Comparison of ENCODE assay signal across 18 cellular contexts in the genomic region with DNA sequence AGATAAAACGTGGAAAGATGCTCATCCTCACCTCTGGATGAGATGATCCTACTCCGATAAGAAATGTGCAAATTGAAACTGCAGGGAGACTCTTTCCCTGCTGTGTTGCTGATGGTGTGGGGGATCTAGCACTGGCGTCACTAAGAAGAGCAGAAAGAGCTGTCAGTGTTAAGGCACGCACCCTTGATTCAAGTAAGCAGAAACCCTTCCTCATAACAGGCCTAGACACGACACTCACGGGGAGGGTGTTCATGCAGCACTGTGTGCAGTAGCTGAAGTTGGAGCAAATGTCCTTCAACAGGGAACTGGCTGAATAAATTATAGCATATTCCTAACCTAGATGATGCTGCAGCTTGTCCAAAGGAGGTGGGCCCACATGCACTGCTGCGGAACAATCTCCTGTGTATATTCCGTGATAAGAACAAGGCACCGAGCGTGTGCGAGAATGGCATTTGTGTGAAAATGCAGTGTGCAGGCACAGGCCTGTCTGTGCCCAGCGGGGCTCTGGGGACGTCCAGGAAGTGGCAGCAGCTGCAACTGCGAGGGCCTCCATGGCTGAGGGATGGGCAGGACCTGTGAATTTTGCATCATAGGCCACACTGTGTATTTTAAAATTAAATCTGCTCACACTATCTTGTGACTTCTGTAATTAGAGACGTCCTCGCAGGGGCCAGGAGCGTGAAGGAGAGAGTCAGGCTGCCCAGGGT.
DNase-seq lines count a peak whose midpoint lies in the region; ATAC-seq and TF ChIP-seq lines count a peak whose summit lies in the region.
"Had no signal": no experiment of that assay in that cellular context is flagged by ENCODE, and none has a peak within 500 bp of the region (broad histone marks: within the 10 kb centered on the region; RNA-seq: fewer than 3 reads in every experiment).

No MANE protein-coding gene starts in this region.

- ATAC-seq in DND-41 (ENCODE audit: insufficient read depth, low read depth) (peak; percentile 45; the same call in 2 of the 3 replicates), sciatic nerve (no peak), GM19324 (IDR thresholded peaks at IDR 0.05; ENCODE audit: low FRiP score, unreplicated experiment) (no peak)
- ATAC-seq: natural killer cell treated with Interleukin-12 subunit alpha and Interleukin-12 subunit beta and Interleukin-15 and Interleukin-18, amount 100 ng/mL, for 72 hours; psoas muscle had no signal

- H3K4me3 ChIP-seq in DND-41 (ENCODE audit: low read depth in 1 of 2, low read length in 2 of 2) (no peak overlapping the region), esophagus (ENCODE audit: low read depth in 1 of 2, low read length in 2 of 2) (no peak overlapping the region)
- H3K4me3 ChIP-seq: psoas muscle had no signal

- H3K36me3 ChIP-seq in DND-41 (ENCODE audit: insufficient read depth, low read length) = peaks cover 8% of the 10 kb centered on the region; the same call in 1 of the 2 replicates
- peaks cover 9 to 43% of the 10 kb centered on the region in 2 donors for H3K36me3 ChIP-seq in esophagus (ENCODE audit: control insufficient read depth in 2 of 2, insufficient read depth in 2 of 2, low read length in 1 of 2)

- no peaks in the 10 kb centered on the region for H3K27me3 ChIP-seq in DND-41 (ENCODE audit: insufficient read depth, low read length, poor library complexity)
- H3K27me3 ChIP-seq in esophagus (ENCODE audit: control insufficient read depth in 1 of 2, insufficient read depth in 2 of 2, low read length in 2 of 2) = no peaks in the 10 kb centered on the region

- H3K9me3 ChIP-seq in DND-41 (ENCODE audit: insufficient read depth, low read length, severe bottlenecking) = no peaks in the 10 kb centered on the region
- H3K9me3 ChIP-seq in esophagus (ENCODE audit: control insufficient read depth in 2 of 2, insufficient read depth in 1 of 2, low read depth in 1 of 2, low read length in 1 of 2) = no peaks in the 10 kb centered on the region
- H3K9me3 ChIP-seq: psoas muscle had no signal

- H3K27ac ChIP-seq in DND-41 (ENCODE audit: low read length) (no peak overlapping the region), esophagus (ENCODE audit: low read depth in 2 of 2, low read length in 1 of 2) (peak overlapping the region; percentile 22 to 45)
- H3K27ac ChIP-seq: psoas muscle had no signal

- H3K4me1 ChIP-seq in DND-41 (ENCODE audit: insufficient read depth, low read length) (no peaks in the 10 kb centered on the region), esophagus (ENCODE audit: control insufficient read depth in 2 of 2, insufficient read depth in 2 of 2, low read length in 1 of 2) (peaks cover 2 to 13% of the 10 kb centered on the region in 2 donors)
- H3K4me1 ChIP-seq: psoas muscle had no signal

- TF ChIP-seq CTCF in DND-41 (IDR thresholded peaks at IDR 0.05; ENCODE audit: borderline replicate concordance, extremely low read depth, low read length, poor library complexity, severe bottlenecking) (no peak), GM10248 (IDR thresholded peaks at IDR 0.05; ENCODE audit: control extremely low read depth, extremely low read depth, low read depth, missing control alignments) (no peak)

- H2AFZ ChIP-seq in DND-41 (ENCODE audit: low read depth, low read length) = no peak overlapping the region

- 58 to 66% methylated on average over 17 of the region's 17 CpGs for WGBS in esophagus, 2 donors

- CTCF ChIA-PET in GM10248 (lab: Yijun Ruan, JAX) = interaction anchor here (0.7 to 1.4 kb wide), 4 partner anchors 9 to 90 kb away, joined by 3 read pairs; no protein-coding TSS in a partner anchor

- H3K79me2 ChIP-seq in DND-41 (ENCODE audit: insufficient read depth, low read length) = no peaks in the 10 kb centered on the region

- H3K9ac ChIP-seq in DND-41 (ENCODE audit: low read depth, low read length) = no peak overlapping the region

- H4K20me1 ChIP-seq in DND-41 (ENCODE audit: insufficient read depth, low read length) = peaks cover 18% of the 10 kb centered on the region

- POLR2A ChIA-PET in GM10248 (lab: Yijun Ruan, JAX) = no interaction called here

- DNase-seq in DND-41 (no peak), NCI-H2171 treated with DMSO at 0.1 percent for 48 hours (lab: John Stamatoyannopoulos, UW) (peak; percentile 45), sciatic nerve (ENCODE audit: low spot score) (peak; percentile 47), GM10248 (ENCODE audit: extremely low spot score) (no peak), NCI-H1930 (lab: John Stamatoyannopoulos, UW) (no peak)
- DNase-seq: activated CD4-positive, alpha-beta T cell treated with anti-CD3 and anti-CD28 coated beads, Interleukin-2, amount 10 ng/mL, durations not matched to agents 7 days and 5 days; activated naive CD4-positive, alpha-beta T cell treated with Interleukin-2 at 50 U/mL for 16 hours; activated T-cell treated with anti-CD3 and anti-CD28 coated beads for 4 hours; effector memory CD4-positive, alpha-beta T cell; Karpas-422; mesenchymal stem cell; NCI-H1105; RPMI8226; stimulated activated CD4-positive, alpha-beta T cell treated with anti-CD3 and anti-CD28 coated beads, Interleukin-12 subunit alpha, Interleukin-12 subunit beta, amount 100 ng/mL, for 4 hours had no signal

- no peak overlapping the region for H3K4me2 ChIP-seq in DND-41 (ENCODE audit: insufficient read depth, low read length)

- intact Hi-C loops in sciatic nerve (cut with DNase I) = no loop called here

Comparison
In these comparisons a context has a peak if more than half of its experiments do, and no peak if none do; other contexts are left out.
1. DNase-seq: peak in NCI-H2171 treated with DMSO at 0.1 percent for 48 hours (single experiment) and sciatic nerve (single experiment); none in DND-41 (single experiment), GM10248 (single experiment) and NCI-H1930 (0 of 2).